In the genomic region with DNA sequence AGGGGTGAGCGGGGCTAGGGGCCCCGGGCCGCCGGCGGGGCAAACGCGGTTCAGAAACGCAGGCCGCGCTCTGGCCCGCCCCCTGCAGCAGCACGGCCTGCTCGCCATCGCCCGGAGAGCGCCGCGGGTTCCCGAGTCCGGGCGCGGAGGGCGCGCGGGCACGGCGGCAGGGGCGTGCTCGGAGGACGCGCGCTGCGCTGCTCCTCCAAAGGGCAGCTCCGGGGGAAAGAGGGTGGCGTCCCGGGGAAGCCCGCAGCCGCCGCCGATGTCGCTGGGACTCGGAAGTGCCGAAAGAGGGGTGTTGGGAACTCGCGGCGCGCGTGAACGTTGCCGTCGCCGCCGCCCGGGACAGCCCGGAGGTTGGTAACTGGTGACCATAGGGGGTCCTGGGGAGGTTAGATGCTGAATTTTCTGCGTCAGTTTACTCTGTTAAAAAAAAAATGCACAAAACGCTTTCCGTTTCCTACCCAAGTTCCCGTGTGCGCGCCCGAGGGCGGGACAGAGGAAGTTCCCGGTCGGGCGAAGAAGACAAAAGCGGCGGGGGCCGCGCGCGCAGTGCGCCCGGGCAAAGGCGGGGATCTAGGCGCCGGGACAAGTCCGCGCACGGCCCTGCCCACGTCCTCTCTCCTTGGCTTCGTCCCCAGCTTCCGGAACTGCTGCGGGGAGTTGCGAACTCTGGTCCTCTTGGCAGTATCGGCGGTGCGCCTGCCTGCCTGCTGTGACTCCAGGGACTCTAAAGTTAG, we compare ENCODE assay signal across 8 cellular contexts. TPM values are rescaled to one million over a fixed set of nuclear protein-coding genes. Genes with fewer than 3 reads are reported as not detected.
DNase-seq lines count a peak whose midpoint lies in the region; ATAC-seq and TF ChIP-seq lines count a peak whose summit lies in the region.

TSS of gene HHAT (plus strand) at position 157 of the 743 bp plus-strand sequence. CDS start 20,074 bp downstream, outside the sequence.

- H3K9me3 ChIP-seq in CD8-positive, alpha-beta T cell (ENCODE audit: low read length): no peaks in the 10 kb centered on the region
- H3K9me3 ChIP-seq in mucosa of descending colon: no peaks in the 10 kb centered on the region

- peak; percentile 42 for ATAC-seq in CD8-positive, alpha-beta T cell
- peak; percentile 58 for ATAC-seq in GM19372 (IDR thresholded peaks at IDR 0.05; ENCODE audit: low read depth, unreplicated experiment)
- peak; percentile 45 for ATAC-seq in HG03460 (IDR thresholded peaks at IDR 0.05; ENCODE audit: unreplicated experiment)
- ATAC-seq in mucosa of descending colon: peak; percentile 95

- H3K36me3 ChIP-seq in CD8-positive, alpha-beta T cell (ENCODE audit: insufficient read depth, low read length): no peaks in the 10 kb centered on the region
- H3K36me3 ChIP-seq in mucosa of descending colon (ENCODE audit: low read depth): no peaks in the 10 kb centered on the region

- H3K27ac ChIP-seq in CD8-positive, alpha-beta T cell (ENCODE audit: low read depth, low read length): peak within 1 kb of the TSS; percentile 57

- intact Hi-C loops in CD8-positive, alpha-beta T cell (cut with DNase I, micrococcal nuclease): no loop called here
- intact Hi-C loops in mucosa of descending colon (cut with DNase I, micrococcal nuclease): no loop called here

- no peaks in the 10 kb centered on the region for H3K27me3 Mint-ChIP-seq in CD8-positive, alpha-beta T cell (ENCODE audit: low read depth)

- peaks cover 6% of the 10 kb centered on the region for H3K36me3 Mint-ChIP-seq in CD8-positive, alpha-beta T cell

- POLR2A ChIA-PET in CD8-positive, alpha-beta T cell (lab: Charles Lee): interaction anchor here (1.0 kb wide), 1 partner anchor 12 kb away, joined by 3 read pairs; no protein-coding TSS in a partner anchor

- H3K4me3 ChIP-seq in CD8-positive, alpha-beta T cell (ENCODE audit: low read depth, low read length): peak within 1 kb of the TSS; percentile 80
- H3K4me3 ChIP-seq in epithelial cell of proximal tubule (ENCODE audit: low read depth, low read length): peak within 1 kb of the TSS; percentile 87
- H3K4me3 ChIP-seq in mucosa of descending colon: peak within 1 kb of the TSS; percentile 70

- CTCF ChIA-PET in CD8-positive, alpha-beta T cell (lab: Charles Lee): no interaction called here

- H3K4me1 ChIP-seq in CD8-positive, alpha-beta T cell (ENCODE audit: insufficient read depth, low read length): peaks cover 13% of the 10 kb centered on the region
- peaks cover 15% of the 10 kb centered on the region for H3K4me1 ChIP-seq in mucosa of descending colon (ENCODE audit: low read depth)

- H3K27ac Mint-ChIP-seq in CD8-positive, alpha-beta T cell: peak within 1 kb of the TSS; percentile 92

- H3K4me1 Mint-ChIP-seq in CD8-positive, alpha-beta T cell (ENCODE audit: low read depth): peaks cover 38% of the 10 kb centered on the region

- no peaks in the 10 kb centered on the region for H3K27me3 ChIP-seq in CD8-positive, alpha-beta T cell (ENCODE audit: insufficient read depth, low read length)

- H3K9me3 Mint-ChIP-seq in CD8-positive, alpha-beta T cell: peaks cover 2% of the 10 kb centered on the region

- H3K4me3 Mint-ChIP-seq in CD8-positive, alpha-beta T cell: peak within 1 kb of the TSS; percentile 96

- TF ChIP-seq CTCF in CD8-positive, alpha-beta T cell (IDR thresholded peaks at IDR 0.05): no peak
- TF ChIP-seq CTCF in epithelial cell of proximal tubule (conservative IDR thresholded peaks at IDR 0.05; ENCODE audit: low read depth, low read length): peak; percentile 12
- no peak for TF ChIP-seq CTCF in mucosa of descending colon (IDR thresholded peaks at IDR 0.05)

- DNase-seq in CD8-positive, alpha-beta T cell: peak; percentile 8 to 75 (median 52)
- DNase-seq in NCI-H82 (lab: John Stamatoyannopoulos, UW): peak; percentile 76
- DNase-seq in activated T-cell treated with anti-CD3 and anti-CD28 coated beads for 4 hours: peak; percentile 29
- DNase-seq in epithelial cell of proximal tubule (ENCODE audit: low read depth): no peak
- peak; percentile 87 to 91 (median 90) for DNase-seq in mucosa of descending colon
- DNase-seq in stimulated activated CD8-positive, alpha-beta memory T cell treated with anti-CD3 and anti-CD28 coated beads, Interleukin-7, amount 100 ng/mL, for 24 hours (ENCODE audit: low read depth): peak; percentile 22

RNA-seq across cellular contexts. Expression of gene HHAT, which starts in this region (rescaled TPM):
- 1 to 10 TPM; 1.8 to 2.9 TPM for total RNA-seq in CD8-positive, alpha-beta T cell
- total RNA-seq in epithelial cell of proximal tubule (10.9 and 13.7 TPM in 2 replicates), mucosa of descending colon (1 to 10 TPM; 4.1 to 8.6 (median 5.9) TPM)

Comparison
In these comparisons a context has a peak if more than half of its experiments do, and no peak if none do; other contexts are left out.
1. ATAC-seq: peak in every context shown above with its lines; median percentile 95 in mucosa of descending colon; 58 in GM19372; 45 in HG03460; 42 in CD8-positive, alpha-beta T cell.